ENCODE assay signal across 19 cellular contexts in the genomic region with DNA sequence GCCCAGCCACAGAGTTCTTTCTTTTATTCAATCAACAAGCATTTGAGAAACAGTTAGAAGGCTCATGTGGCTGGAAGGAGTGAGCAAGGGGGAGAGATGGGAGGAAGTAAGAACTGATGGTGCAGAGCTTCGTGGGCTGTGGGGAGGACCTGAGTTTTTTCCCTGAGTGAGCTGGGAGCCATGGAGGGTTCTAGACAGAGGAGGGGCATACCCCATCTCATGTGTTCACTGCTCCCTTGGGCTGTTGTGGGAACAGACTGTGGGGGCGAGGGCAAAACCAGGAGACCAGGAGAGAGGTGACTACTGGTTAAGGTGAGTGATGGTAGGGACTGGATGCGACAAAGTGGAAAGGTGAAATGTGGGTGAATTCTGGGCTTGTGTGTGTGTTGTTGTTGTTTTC. TPM values are rescaled to one million over a fixed set of nuclear protein-coding genes. Genes with fewer than 3 reads are reported as not detected.
A peak's percentile ranks its signal among the peaks of the same experiment; 100 is the strongest.
DNase-seq lines count a peak whose midpoint lies in the region; ATAC-seq and TF ChIP-seq lines count a peak whose summit lies in the region.
"Had no signal": no experiment of that assay in that cellular context is flagged by ENCODE, and none has a peak within 500 bp of the region (broad histone marks: within the 10 kb centered on the region; RNA-seq: fewer than 3 reads in every experiment).

No MANE protein-coding gene starts in this region.

- no peak overlapping the region for H3T11ph ChIP-seq in H9 (ENCODE audit: low read length)

- H3K79me2 ChIP-seq in H9 (ENCODE audit: insufficient read depth, low read length), result 0 out of 2 replicates have a peak, but pooled peaks cover 1% of the 10 kb centered on the region

- H3K36me3 Mint-ChIP-seq in T-helper 1 cell treated with Interleukin-12 subunit alpha and Interleukin-12 subunit beta and Interleukin-4 antibody, amounts not matched to agents 30 μg/mL and 1 μg/mL, for 36 hours (ENCODE audit: low read depth), result no peaks in the 10 kb centered on the region
- H3K36me3 Mint-ChIP-seq in CD4-positive, alpha-beta T cell (ENCODE audit: low read depth), result no peaks in the 10 kb centered on the region
- peaks cover 5% of the 10 kb centered on the region for H3K36me3 Mint-ChIP-seq in activated CD4-positive, alpha-beta memory T cell treated with anti-CD3 and anti-CD28 coated beads, Interleukin-2, amount 10 ng/mL, durations not matched to agents 7 days and 5 days (ENCODE audit: low read depth)
- H3K36me3 Mint-ChIP-seq in natural killer cell (no peaks in the 10 kb centered on the region), H9 (ENCODE audit: insufficient read depth in 1 of 3, low read depth in 3 of 3) (no peaks in the 10 kb centered on the region; a peak in 2 of 7 replicates)

- no peak overlapping the region for H4K8ac ChIP-seq in H9 (replicated peaks; ENCODE audit: insufficient read length, low read depth, low read length)

- no peak overlapping the region for H3K56ac ChIP-seq in H9 (ENCODE audit: insufficient read length, low read depth, low read length)

- CTCF ChIA-PET in CD4-positive, alpha-beta T cell (lab: Charles Lee), result interaction anchor here (1.3 to 2.3 kb wide), 2 partner anchors 49 to 294 kb away, joined by 3 to 10 read pairs; a partner anchor contains a TSS
- CTCF ChIA-PET in activated CD4-positive, alpha-beta memory T cell treated with anti-CD3 and anti-CD28 coated beads, Interleukin-2, amount 10 ng/mL, durations not matched to agents 7 days and 5 days (lab: Charles Lee), result interaction anchor here (0.8 to 3.2 kb wide), 6 partner anchors 11 to 82 kb away, joined by 3 to 25 read pairs (median 8); a partner anchor contains a TSS

- no peaks in the 10 kb centered on the region for H3K9me3 ChIP-seq in CD4-positive, alpha-beta T cell (ENCODE audit: control insufficient read depth, low read length)
- H3K9me3 ChIP-seq in H9 (ENCODE audit: control insufficient read depth, low read depth, low read length), result no peaks in the 10 kb centered on the region
- H3K9me3 ChIP-seq: stomach, transverse colon had no signal

- H3K79me1 ChIP-seq in H9 (ENCODE audit: insufficient read depth, low read depth, low read length, poor library complexity, severe bottlenecking), result peaks cover 4% of the 10 kb centered on the region

- peaks cover 20% of the 10 kb centered on the region for H3K4me1 Mint-ChIP-seq in T-helper 1 cell treated with Interleukin-12 subunit alpha and Interleukin-12 subunit beta and Interleukin-4 antibody, amounts not matched to agents 30 μg/mL and 1 μg/mL, for 36 hours (ENCODE audit: low read depth)
- H3K4me1 Mint-ChIP-seq in CD4-positive, alpha-beta T cell (ENCODE audit: low read depth), result peaks cover 30% of the 10 kb centered on the region
- H3K4me1 Mint-ChIP-seq in activated CD4-positive, alpha-beta memory T cell treated with anti-CD3 and anti-CD28 coated beads, Interleukin-2, amount 10 ng/mL, durations not matched to agents 7 days and 5 days, result peaks cover 32% of the 10 kb centered on the region
- H3K4me1 Mint-ChIP-seq in natural killer cell, result peaks cover 21 to 36% of the 10 kb centered on the region in 2 donors
- peaks cover 10 to 12% of the 10 kb centered on the region in 2 experiments for H3K4me1 Mint-ChIP-seq in H9

- ATAC-seq in CD4-positive, alpha-beta T cell (ENCODE audit: poor library complexity), result no peak
- no peak for ATAC-seq in natural killer cell
- no peak for ATAC-seq in GM21825 (IDR thresholded peaks at IDR 0.05; ENCODE audit: unreplicated experiment)
- ATAC-seq: SK-N-SH treated with all-trans-retinoic acid at 6 μM for 48 hours had no signal

- no CpG with 5 or more reads among the region's 3 CpGs for WGBS in H9 (ENCODE audit: extremely low coverage, insufficient read length, low lambda C conversion rate)

- H4K5ac ChIP-seq in H9 (ENCODE audit: insufficient read length, low read depth, low read length), result no peak overlapping the region

- no peak overlapping the region for H2BK120ac ChIP-seq in H9 (ENCODE audit: low read depth, low read length, poor library complexity, severe bottlenecking)

- no peak overlapping the region for H3K14ac ChIP-seq in H9 (ENCODE audit: insufficient read depth, low read length)

- no peak overlapping the region for H3K4ac ChIP-seq in H9 (ENCODE audit: low read depth, low read length)

- H3K4me2 ChIP-seq in H9 (ENCODE audit: insufficient read depth, insufficient read length, low read length), result no peak overlapping the region

- H4K91ac ChIP-seq in H9 (ENCODE audit: insufficient read length, low read depth, low read length), result no peak overlapping the region

- no peak overlapping the region for H3K27ac Mint-ChIP-seq in T-helper 1 cell treated with Interleukin-12 subunit alpha and Interleukin-12 subunit beta and Interleukin-4 antibody, amounts not matched to agents 30 μg/mL and 1 μg/mL, for 36 hours
- H3K27ac Mint-ChIP-seq in CD4-positive, alpha-beta T cell, result peak overlapping the region; percentile 35
- no peak overlapping the region for H3K27ac Mint-ChIP-seq in activated CD4-positive, alpha-beta memory T cell treated with anti-CD3 and anti-CD28 coated beads, Interleukin-2, amount 10 ng/mL, durations not matched to agents 7 days and 5 days
- no peak overlapping the region for H3K27ac Mint-ChIP-seq in natural killer cell
- H3K27ac Mint-ChIP-seq in H9, result no peak overlapping the region

- peaks cover 7% of the 10 kb centered on the region for H3K23me2 ChIP-seq in H9 (ENCODE audit: insufficient read length, low read depth, low read length, poor library complexity, severe bottlenecking)

- no peaks in the 10 kb centered on the region for H3K9me3 Mint-ChIP-seq in T-helper 1 cell treated with Interleukin-12 subunit alpha and Interleukin-12 subunit beta and Interleukin-4 antibody, amounts not matched to agents 30 μg/mL and 1 μg/mL, for 36 hours
- no peaks in the 10 kb centered on the region for H3K9me3 Mint-ChIP-seq in CD4-positive, alpha-beta T cell
- H3K9me3 Mint-ChIP-seq in activated CD4-positive, alpha-beta memory T cell treated with anti-CD3 and anti-CD28 coated beads, Interleukin-2, amount 10 ng/mL, durations not matched to agents 7 days and 5 days, result no peaks in the 10 kb centered on the region
- H3K9me3 Mint-ChIP-seq in natural killer cell, result no peaks in the 10 kb centered on the region
- H3K9me3 Mint-ChIP-seq in H9, result no peaks in the 10 kb centered on the region; a peak in 1 of 5 replicates

- H3K18ac ChIP-seq in H9 (ENCODE audit: insufficient read length, low read depth, low read length), result no peak overlapping the region

- H3K4me1 ChIP-seq in H9 (ENCODE audit: insufficient read depth, low read length), result no peaks in the 10 kb centered on the region

- DNase-seq in T-helper 1 cell (no peak), natural killer cell (no peak), H9 (no peak), SHP77 (lab: John Stamatoyannopoulos, UW) (no peak)
- no peak for DNase-seq in CD4-positive, alpha-beta T cell
- DNase-seq in activated CD4-positive, alpha-beta memory T cell treated with anti-CD3 and anti-CD28 coated beads, Interleukin-2, amount 10 ng/mL, durations not matched to agents 7 days and 5 days, result no peak
- DNase-seq: HCEC 1CT, mesendoderm, NCI-H1105, NCI-H510A treated with DMSO at 0.1 percent for 48 hours, small intestine, stomach, transverse colon had no signal

- H3K4me3 Mint-ChIP-seq in T-helper 1 cell treated with Interleukin-12 subunit alpha and Interleukin-12 subunit beta and Interleukin-4 antibody, amounts not matched to agents 30 μg/mL and 1 μg/mL, for 36 hours, result peak overlapping the region; percentile 41
- peak overlapping the region; percentile 63 for H3K4me3 Mint-ChIP-seq in CD4-positive, alpha-beta T cell
- H3K4me3 Mint-ChIP-seq in activated CD4-positive, alpha-beta memory T cell treated with anti-CD3 and anti-CD28 coated beads, Interleukin-2, amount 10 ng/mL, durations not matched to agents 7 days and 5 days, result peak overlapping the region; percentile 21
- H3K4me3 Mint-ChIP-seq in natural killer cell (peak overlapping the region; percentile 55), H9 (peak overlapping the region in 1 of 2 experiments; percentile 6; a peak in 1 of 5 replicates)

- H3K27me3 Mint-ChIP-seq in T-helper 1 cell treated with Interleukin-12 subunit alpha and Interleukin-12 subunit beta and Interleukin-4 antibody, amounts not matched to agents 30 μg/mL and 1 μg/mL, for 36 hours (ENCODE audit: low read depth), result peaks cover 13% of the 10 kb centered on the region
- no peaks in the 10 kb centered on the region for H3K27me3 Mint-ChIP-seq in CD4-positive, alpha-beta T cell
- H3K27me3 Mint-ChIP-seq in activated CD4-positive, alpha-beta memory T cell treated with anti-CD3 and anti-CD28 coated beads, Interleukin-2, amount 10 ng/mL, durations not matched to agents 7 days and 5 days, result peaks cover 13% of the 10 kb centered on the region
- no peaks in the 10 kb centered on the region for H3K27me3 Mint-ChIP-seq in natural killer cell (ENCODE audit: low read depth in 2 of 2)
- peaks cover 20% of the 10 kb centered on the region for H3K27me3 Mint-ChIP-seq in H9 (ENCODE audit: low read depth)

- H2BK12ac ChIP-seq in H9 (ENCODE audit: insufficient read length, low read depth, low read length), result no peak overlapping the region

- H3K27me3 ChIP-seq in CD4-positive, alpha-beta T cell (ENCODE audit: control insufficient read depth, insufficient read depth, low read length), result no peaks in the 10 kb centered on the region
- H3K27me3 ChIP-seq in H9 (ENCODE audit: insufficient read depth, low read length), result no peaks in the 10 kb centered on the region
- H3K27me3 ChIP-seq: stomach had no signal

- H3K27ac ChIP-seq in CD4-positive, alpha-beta T cell (ENCODE audit: low read depth, low read length), result no peak overlapping the region
- no peak overlapping the region for H3K27ac ChIP-seq in H9 (ENCODE audit: insufficient read length, low read depth, low read length)
- H3K27ac ChIP-seq: 22Rv1, RWPE1, stomach, transverse colon had no signal

- no peak overlapping the region for H2BK20ac ChIP-seq in H9 (ENCODE audit: low read depth, low read length, poor library complexity, severe bottlenecking)

- no peak overlapping the region for H2AK5ac ChIP-seq in H9 (ENCODE audit: insufficient read length, low read length)

- no peak overlapping the region for H2BK5ac ChIP-seq in H9 (ENCODE audit: insufficient read length, low read length)

- no peaks in the 10 kb centered on the region for H4K20me1 ChIP-seq in H9 (ENCODE audit: control insufficient read depth, insufficient read depth, insufficient read length)

- no peak overlapping the region for H3K9ac ChIP-seq in H9 (ENCODE audit: extremely low read depth, insufficient read length, low read length)

- no peak overlapping the region for H2BK15ac ChIP-seq in H9 (ENCODE audit: low read depth, low read length)

- no peak overlapping the region for H3K23ac ChIP-seq in H9 (ENCODE audit: insufficient read length, low read depth, low read length)

- TF ChIP-seq CTCF in CD4-positive, alpha-beta T cell (IDR thresholded peaks at IDR 0.05), result no peak
- no peak for TF ChIP-seq CTCF in natural killer cell (IDR thresholded peaks at IDR 0.05)
- TF ChIP-seq CTCF in H9 (conservative IDR thresholded peaks at IDR 0.05), result no peak

- H2AFZ ChIP-seq in H9 (ENCODE audit: low read length), result no peak overlapping the region

- POLR2A ChIA-PET in CD4-positive, alpha-beta T cell (lab: Charles Lee), result interaction anchor here (1.3 kb wide), 1 partner anchor 11 kb away, joined by 5 read pairs; no protein-coding TSS in a partner anchor
- POLR2A ChIA-PET in activated CD4-positive, alpha-beta memory T cell treated with anti-CD3 and anti-CD28 coated beads, Interleukin-2, amount 10 ng/mL, durations not matched to agents 7 days and 5 days (lab: Charles Lee), result interaction anchor here (2.7 kb wide), 1 partner anchor 11 kb away, joined by 28 read pairs; a partner anchor contains a TSS

- intact Hi-C loops in CD4-positive, alpha-beta T cell (cut with DNase I, micrococcal nuclease), result loop anchor here in 1 of 2 experiments (5.0 kb wide), 1 partner anchor 57 kb away; no protein-coding TSS in a partner anchor
- intact Hi-C loops in natural killer cell (cut with micrococcal nuclease), result no loop called here

RNA-seq across cellular contexts. Expression of a gene that starts 2.4 kb away (rescaled TPM):
- 100 to 1,000 TPM; 171 TPM for total RNA-seq in CD4-positive, alpha-beta T cell
- total RNA-seq in activated CD4-positive, alpha-beta memory T cell treated with anti-CD3 and anti-CD28 coated beads, Interleukin-2, amount 10 ng/mL, durations not matched to agents 7 days and 5 days, result 100 to 1,000 TPM; 219 to 232 TPM
- total RNA-seq in natural killer cell (100 to 1,000 TPM; 323 to 351 (median 350) TPM), H9 (2021) (149 and 159 TPM in 2 replicates)

RNA-seq across cellular contexts. Expression of a gene that starts 11.6 kb away (rescaled TPM):
- total RNA-seq in CD4-positive, alpha-beta T cell, result 100 to 1,000 TPM; 296 to 299 TPM
- 100 to 1,000 TPM; 233 to 234 TPM for total RNA-seq in activated CD4-positive, alpha-beta memory T cell treated with anti-CD3 and anti-CD28 coated beads, Interleukin-2, amount 10 ng/mL, durations not matched to agents 7 days and 5 days
- total RNA-seq in natural killer cell (100 to 1,000 TPM; 397 to 569 (median 557) TPM), H9 (2021) (137 and 145 TPM in 2 replicates)

RNA-seq across cellular contexts. Expression of a gene that starts 44.4 kb away (rescaled TPM):
- not detected for total RNA-seq in CD4-positive, alpha-beta T cell
- 1 to 10 TPM in 1 of 2 experiments, under 1 TPM in 1; 0.93 to 1.3 TPM for total RNA-seq in activated CD4-positive, alpha-beta memory T cell treated with anti-CD3 and anti-CD28 coated beads, Interleukin-2, amount 10 ng/mL, durations not matched to agents 7 days and 5 days
- total RNA-seq in natural killer cell (under 1 TPM in 2 of 3 donors, not detected in 1; 0.35 to 0.73 TPM), H9 (2021) (0.63 and 0.66 TPM in 2 replicates)
- total RNA-seq: LHCN-M2 had no signal

RNA-seq across cellular contexts. Expression of a gene that starts 49.5 kb away (rescaled TPM):
- 100 to 1,000 TPM; 745 to 751 TPM for total RNA-seq in CD4-positive, alpha-beta T cell
- 100 to 1,000 TPM; 293 to 299 TPM for total RNA-seq in activated CD4-positive, alpha-beta memory T cell treated with anti-CD3 and anti-CD28 coated beads, Interleukin-2, amount 10 ng/mL, durations not matched to agents 7 days and 5 days
- total RNA-seq in natural killer cell, result 1,000 to 10,000 TPM; 1,036 to 1,703 (median 1,382) TPM
- total RNA-seq in H9 (2021), result 0.96 and 0.97 TPM in 2 replicates
